In the genomic region with DNA sequence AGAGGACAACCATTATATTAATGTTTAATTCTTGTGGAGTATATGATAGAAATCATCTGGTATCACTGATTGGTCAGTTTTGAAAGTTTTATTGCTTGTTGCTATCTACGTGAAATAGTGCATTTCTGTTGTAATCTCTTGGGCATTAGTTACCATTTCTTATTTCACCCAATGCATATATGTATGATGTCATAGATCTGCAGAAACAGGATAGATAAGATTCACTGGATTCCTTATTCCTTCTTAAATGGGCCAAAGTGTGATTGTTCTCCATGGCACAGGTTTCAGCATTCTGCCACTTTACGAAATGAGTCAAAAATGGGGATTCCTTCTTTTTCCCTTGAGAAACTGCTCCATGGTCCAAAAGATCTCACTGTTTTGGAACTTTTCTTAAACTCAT, we compare ENCODE assay signal across 29 cellular contexts.
"Had no signal": no experiment of that assay in that cellular context is flagged by ENCODE, and none has a peak within 500 bp of the region (broad histone marks: within the 10 kb centered on the region; RNA-seq: fewer than 3 reads in every experiment).

No MANE protein-coding gene starts in this region.

- H3K9me3 ChIP-seq: colonic mucosa, esophagus muscularis mucosa, esophagus squamous epithelium, gastrocnemius medialis, gastroesophageal sphincter, heart left ventricle, heart right ventricle had no signal

- H3K4me1 ChIP-seq: colonic mucosa, esophagus muscularis mucosa, foreskin keratinocyte, gastrocnemius medialis, gastroesophageal sphincter had no signal

- H3K27me3 ChIP-seq: colonic mucosa, dorsolateral prefrontal cortex, esophagus muscularis mucosa, esophagus squamous epithelium, foreskin keratinocyte, gastrocnemius medialis, gastroesophageal sphincter, heart left ventricle, heart right ventricle had no signal

- H3K36me3 ChIP-seq: colonic mucosa, esophagus squamous epithelium, gastrocnemius medialis, gastroesophageal sphincter, heart left ventricle, heart right ventricle had no signal

- H3K4me1 Mint-ChIP-seq: endodermal cell had no signal

- H3K27ac ChIP-seq: colonic mucosa, coronary artery, dorsolateral prefrontal cortex, epithelial cell of prostate, esophagus muscularis mucosa, esophagus squamous epithelium, foreskin keratinocyte, gastrocnemius medialis, gastroesophageal sphincter, heart left ventricle, heart right ventricle had no signal

- H3K4me3 Mint-ChIP-seq: dendritic cell treated with granulocyte-macrophage colony-stimulating factor and Interleukin-4, amounts not matched to agents 40 ng/mL and 50 ng/mL, for 4 days; effector memory CD8-positive, alpha-beta T cell; endodermal cell had no signal

- H3K27me3 Mint-ChIP-seq: dendritic cell treated with granulocyte-macrophage colony-stimulating factor and Interleukin-4, amounts not matched to agents 40 ng/mL and 50 ng/mL, for 4 days; effector memory CD8-positive, alpha-beta T cell had no signal

- FAIRE-seq: colon, endometrium, endothelial cell of umbilical vein, frontal cortex had no signal

- H3K9me3 Mint-ChIP-seq: dendritic cell treated with granulocyte-macrophage colony-stimulating factor and Interleukin-4, amounts not matched to agents 40 ng/mL and 50 ng/mL, for 4 days; effector memory CD8-positive, alpha-beta T cell; endodermal cell had no signal

- H3K27ac Mint-ChIP-seq: dendritic cell treated with granulocyte-macrophage colony-stimulating factor and Interleukin-4, amounts not matched to agents 40 ng/mL and 50 ng/mL, for 4 days; effector memory CD8-positive, alpha-beta T cell; endodermal cell had no signal

- H3K4me3 ChIP-seq: colonic mucosa, coronary artery, dorsolateral prefrontal cortex, esophagus muscularis mucosa, esophagus squamous epithelium, gastrocnemius medialis, gastroesophageal sphincter, heart left ventricle, heart right ventricle had no signal

- DNase-seq: colonic mucosa; cortex of kidney; dermis blood vessel endothelial cell; dorsolateral prefrontal cortex; effector CD4-positive, alpha-beta T cell; effector CD8-positive, alpha-beta T cell; effector memory CD4-positive, alpha-beta T cell; effector memory CD8-positive, alpha-beta T cell; endodermal cell; erythroblast; esophagus squamous epithelium; foreskin fibroblast; foreskin keratinocyte; foreskin melanocyte; gastrocnemius medialis; glutamatergic neuron; head of caudate nucleus; heart left ventricle; heart right ventricle had no signal

- ATAC-seq: effector memory CD8-positive, alpha-beta T cell; esophagus mucosa; foreskin keratinocyte; gastrocnemius medialis; gastroesophageal sphincter; heart left ventricle; heart right ventricle had no signal
